9 cellular contexts compared by ENCODE assay signal in the genomic region with DNA sequence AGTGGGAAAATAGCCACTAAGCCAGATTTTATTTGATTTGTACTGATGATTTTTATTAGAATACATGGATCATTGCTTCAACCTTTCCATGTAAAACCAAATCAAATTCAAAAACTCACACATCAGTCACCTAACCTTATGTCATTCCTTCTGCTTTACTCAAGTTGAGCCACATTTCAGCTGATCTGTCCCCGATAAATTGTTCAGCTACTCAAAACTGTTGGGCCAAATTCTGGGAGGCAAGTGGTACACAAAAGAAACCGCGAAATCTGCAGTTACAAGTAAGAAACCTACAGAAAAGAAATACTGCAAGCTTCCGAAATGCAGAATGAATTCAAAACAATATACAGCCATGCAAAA.
DNase-seq lines count a peak whose midpoint lies in the region; ATAC-seq lines count a peak whose summit lies in the region.
"Had no signal": no experiment of that assay in that cellular context is flagged by ENCODE, and none has a peak within 500 bp of the region (broad histone marks: within the 10 kb centered on the region; RNA-seq: fewer than 3 reads in every experiment).

No MANE protein-coding gene starts in this region.

- peak overlapping the region; percentile 65 for H3K4me3 ChIP-seq in naive thymus-derived CD4-positive, alpha-beta T cell (ENCODE audit: low read length)

- POLR2A ChIA-PET in naive thymus-derived CD4-positive, alpha-beta T cell (lab: Charles Lee) = no interaction called here

- H3K9me3 Mint-ChIP-seq in stimulated activated naive CD8-positive, alpha-beta T cell treated with anti-CD3 and anti-CD28 coated beads, Interleukin-15, Interleukin-2, amounts not matched to agents 100 ng/mL and 50 ng/mL, for 24 hours = no peaks in the 10 kb centered on the region
- no peaks in the 10 kb centered on the region for H3K9me3 Mint-ChIP-seq in effector memory CD8-positive, alpha-beta T cell
- peaks cover 0 to 3% (median 0%) of the 10 kb centered on the region in 11 donors for H3K9me3 Mint-ChIP-seq in naive thymus-derived CD4-positive, alpha-beta T cell
- peaks cover 2% of the 10 kb centered on the region for H3K9me3 Mint-ChIP-seq in activated CD8-positive, alpha-beta memory T cell treated with anti-CD3 and anti-CD28 coated beads, Interleukin-2, amount 10 ng/mL, durations not matched to agents 7 days and 5 days (ENCODE audit: low read depth)

- ATAC-seq in stimulated activated naive CD8-positive, alpha-beta T cell treated with anti-CD3 and anti-CD28 coated beads, Interleukin-15, Interleukin-2, amounts not matched to agents 100 U/mL and 50 U/mL, for 24 hours = no peak
- ATAC-seq in effector memory CD8-positive, alpha-beta T cell (replicated peaks) = no peak
- no peak for ATAC-seq in naive thymus-derived CD4-positive, alpha-beta T cell
- no peak for ATAC-seq in activated CD8-positive, alpha-beta memory T cell treated with anti-CD3 and anti-CD28 coated beads, Interleukin-2, amount 10 ng/mL, durations not matched to agents 7 days and 5 days

- CTCF ChIA-PET in naive thymus-derived CD4-positive, alpha-beta T cell (lab: Charles Lee) = no interaction called here
- CTCF ChIA-PET in activated CD8-positive, alpha-beta memory T cell treated with anti-CD3 and anti-CD28 coated beads, Interleukin-2, amount 10 ng/mL, durations not matched to agents 7 days and 5 days (lab: Charles Lee) = no interaction called here

- H3K4me1 ChIP-seq in naive thymus-derived CD4-positive, alpha-beta T cell (ENCODE audit: control insufficient read depth in 2 of 2, insufficient read depth in 2 of 2, low read length in 2 of 2) = peaks cover 0 to 4% of the 10 kb centered on the region in 2 donors

- intact Hi-C loops in naive thymus-derived CD4-positive, alpha-beta T cell (cut with micrococcal nuclease) = loop anchor here in 1 of 2 donors (5.0 kb wide), 1 partner anchor 109 kb away; the partner anchor contains the start of gene TCF4

- no peaks in the 10 kb centered on the region for H3K27me3 ChIP-seq in naive thymus-derived CD4-positive, alpha-beta T cell (ENCODE audit: control insufficient read depth in 2 of 2, insufficient read depth in 2 of 2, low read length in 2 of 2)

- H3K27ac ChIP-seq in naive thymus-derived CD4-positive, alpha-beta T cell (ENCODE audit: low read depth, low read length) = no peak overlapping the region

- no peaks in the 10 kb centered on the region for H3K36me3 ChIP-seq in naive thymus-derived CD4-positive, alpha-beta T cell (ENCODE audit: control insufficient read depth in 2 of 3, insufficient read depth in 3 of 3, low read length in 3 of 3)

- H3K4me1 Mint-ChIP-seq in stimulated activated naive CD8-positive, alpha-beta T cell treated with anti-CD3 and anti-CD28 coated beads, Interleukin-15, Interleukin-2, amounts not matched to agents 100 ng/mL and 50 ng/mL, for 24 hours (ENCODE audit: low read depth) = peaks cover 23% of the 10 kb centered on the region
- peaks cover 8 to 15% of the 10 kb centered on the region in 2 donors for H3K4me1 Mint-ChIP-seq in effector memory CD8-positive, alpha-beta T cell (ENCODE audit: low read depth in 2 of 2)
- peaks cover 12 to 45% (median 22%) of the 10 kb centered on the region in 7 donors for H3K4me1 Mint-ChIP-seq in naive thymus-derived CD4-positive, alpha-beta T cell
- H3K4me1 Mint-ChIP-seq in activated CD8-positive, alpha-beta memory T cell treated with anti-CD3 and anti-CD28 coated beads, Interleukin-2, amount 10 ng/mL, durations not matched to agents 7 days and 5 days = peaks cover 7% of the 10 kb centered on the region

- H3K4me3 Mint-ChIP-seq in stimulated activated naive CD8-positive, alpha-beta T cell treated with anti-CD3 and anti-CD28 coated beads, Interleukin-15, Interleukin-2, amounts not matched to agents 100 ng/mL and 50 ng/mL, for 24 hours = peak overlapping the region; percentile 83
- H3K4me3 Mint-ChIP-seq in effector memory CD8-positive, alpha-beta T cell = peak overlapping the region; percentile 38 to 78
- H3K4me3 Mint-ChIP-seq in naive thymus-derived CD4-positive, alpha-beta T cell = peak overlapping the region; percentile 13 to 96 (median 74)
- H3K4me3 Mint-ChIP-seq in activated CD8-positive, alpha-beta memory T cell treated with anti-CD3 and anti-CD28 coated beads, Interleukin-2, amount 10 ng/mL, durations not matched to agents 7 days and 5 days = no peak overlapping the region

- H3K27ac Mint-ChIP-seq in stimulated activated naive CD8-positive, alpha-beta T cell treated with anti-CD3 and anti-CD28 coated beads, Interleukin-15, Interleukin-2, amounts not matched to agents 100 ng/mL and 50 ng/mL, for 24 hours = peak overlapping the region; percentile 65
- peak overlapping the region; percentile 90 to 94 for H3K27ac Mint-ChIP-seq in effector memory CD8-positive, alpha-beta T cell
- peak overlapping the region in 6 of 9 donors; percentile 32 to 96 (median 90) for H3K27ac Mint-ChIP-seq in naive thymus-derived CD4-positive, alpha-beta T cell
- H3K27ac Mint-ChIP-seq in activated CD8-positive, alpha-beta memory T cell treated with anti-CD3 and anti-CD28 coated beads, Interleukin-2, amount 10 ng/mL, durations not matched to agents 7 days and 5 days = no peak overlapping the region

- no peaks in the 10 kb centered on the region for H3K9me3 ChIP-seq in naive thymus-derived CD4-positive, alpha-beta T cell (ENCODE audit: control insufficient read depth in 2 of 3, low read length in 3 of 3)

- no peak for DNase-seq in stimulated activated naive CD8-positive, alpha-beta T cell treated with anti-CD3 and anti-CD28 coated beads, Interleukin-15, Interleukin-2, amounts not matched to agents 100 U/mL and 50 U/mL, for 24 hours
- no peak for DNase-seq in effector memory CD8-positive, alpha-beta T cell
- DNase-seq in naive thymus-derived CD4-positive, alpha-beta T cell = no peak
- DNase-seq in RPMI8226 = no peak
- no peak for DNase-seq in AML-193 (lab: John Stamatoyannopoulos, UW)
- no peak for DNase-seq in SIG-M5 treated with dmso at 0.1 percent for 504 hours (lab: John Stamatoyannopoulos, UW; ENCODE audit: unreplicated experiment)
- no peak for DNase-seq in activated CD8-positive, alpha-beta memory T cell treated with anti-CD3 and anti-CD28 coated beads, Interleukin-2, amount 10 ng/mL, durations not matched to agents 7 days and 5 days
- DNase-seq: NCI-H82 had no signal

- H3K27me3 Mint-ChIP-seq in stimulated activated naive CD8-positive, alpha-beta T cell treated with anti-CD3 and anti-CD28 coated beads, Interleukin-15, Interleukin-2, amounts not matched to agents 100 ng/mL and 50 ng/mL, for 24 hours = no peaks in the 10 kb centered on the region
- H3K27me3 Mint-ChIP-seq in effector memory CD8-positive, alpha-beta T cell = no peaks in the 10 kb centered on the region
- peaks cover 0 to 9% (median 0%) of the 10 kb centered on the region in 5 donors for H3K27me3 Mint-ChIP-seq in naive thymus-derived CD4-positive, alpha-beta T cell
- peaks cover 6% of the 10 kb centered on the region for H3K27me3 Mint-ChIP-seq in activated CD8-positive, alpha-beta memory T cell treated with anti-CD3 and anti-CD28 coated beads, Interleukin-2, amount 10 ng/mL, durations not matched to agents 7 days and 5 days

- no peaks in the 10 kb centered on the region for H3K36me3 Mint-ChIP-seq in stimulated activated naive CD8-positive, alpha-beta T cell treated with anti-CD3 and anti-CD28 coated beads, Interleukin-15, Interleukin-2, amounts not matched to agents 100 ng/mL and 50 ng/mL, for 24 hours (ENCODE audit: low read depth)
- peaks cover 3% of the 10 kb centered on the region for H3K36me3 Mint-ChIP-seq in effector memory CD8-positive, alpha-beta T cell (ENCODE audit: insufficient read depth)
- peaks cover 0 to 3% (median 0%) of the 10 kb centered on the region in 5 donors for H3K36me3 Mint-ChIP-seq in naive thymus-derived CD4-positive, alpha-beta T cell
- peaks cover 4% of the 10 kb centered on the region for H3K36me3 Mint-ChIP-seq in activated CD8-positive, alpha-beta memory T cell treated with anti-CD3 and anti-CD28 coated beads, Interleukin-2, amount 10 ng/mL, durations not matched to agents 7 days and 5 days
